In the genomic region with DNA sequence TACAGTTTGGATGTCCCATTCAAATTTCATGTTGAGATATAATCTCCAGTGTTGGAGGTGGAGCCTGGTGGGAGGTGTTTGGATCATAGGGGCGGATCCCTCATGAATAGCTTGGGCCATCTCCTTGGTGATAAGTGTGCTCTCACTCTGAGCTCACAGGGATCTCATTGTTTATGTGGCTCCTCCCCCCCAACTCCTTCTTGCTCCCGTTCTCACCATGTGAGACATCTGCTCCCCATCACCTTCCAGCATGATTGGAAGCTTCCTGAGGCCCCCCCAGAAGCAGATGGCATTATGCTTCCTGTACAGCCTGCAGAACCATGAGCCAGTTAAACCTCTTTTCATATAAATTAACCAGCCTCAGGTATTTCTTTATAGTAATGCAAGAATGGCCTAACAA, we compare ENCODE assay signal across 16 cellular contexts. TPM values are rescaled to one million over a fixed set of nuclear protein-coding genes. Genes with fewer than 3 reads are reported as not detected.
A peak's percentile ranks its signal among the peaks of the same experiment; 100 is the strongest.
DNase-seq lines count a peak whose midpoint lies in the region; ATAC-seq and TF ChIP-seq lines count a peak whose summit lies in the region.
"Had no signal": no experiment of that assay in that cellular context is flagged by ENCODE, and none has a peak within 500 bp of the region (broad histone marks: within the 10 kb centered on the region; RNA-seq: fewer than 3 reads in every experiment).

No MANE protein-coding gene starts in this region.

- intact Hi-C loops in dorsolateral prefrontal cortex (cut with DNase I), result loop anchor here (2.0 to 5.0 kb wide), 4 partner anchors 67 to 467 kb away; partner anchors contain the start of gene MFSD6 (in 2 of the 2)

- H3K27ac Mint-ChIP-seq in GM23338, result peak overlapping the region; percentile 75; the same call in 1 of the 2 replicates

- TF ChIP-seq CTCF in AG10803 (conservative IDR thresholded peaks at IDR 0.05; ENCODE audit: low read length) (no peak), GM23338 (conservative IDR thresholded peaks at IDR 0.05; ENCODE audit: low read depth in 2 of 2) (no peak), dorsolateral prefrontal cortex (IDR thresholded peaks at IDR 0.05 in 54 of 56, conservative IDR thresholded peaks at IDR 0.05 in 2 of 56; ENCODE audit: low read depth in 1 of 56, partially characterized antibody in 56 of 56) (no peak)

- H3K27ac ChIP-seq in GM23338 (ENCODE audit: low read depth) (no peak overlapping the region), dorsolateral prefrontal cortex (peak overlapping the region in 13 of 59 donors; percentile 6 to 95 (median 35))
- H3K27ac ChIP-seq: cardiac muscle cell, vagina had no signal

- ATAC-seq in GM23338 (peak; percentile 40), SK-N-SH treated with all-trans-retinoic acid at 6 μM for 48 hours (no peak), GM21723 (IDR thresholded peaks at IDR 0.05; ENCODE audit: unreplicated experiment) (no peak), GM19467 (IDR thresholded peaks at IDR 0.05; ENCODE audit: unreplicated experiment) (no peak)
- ATAC-seq: left cardiac atrium had no signal

- H3K9me3 Mint-ChIP-seq in GM23338, result no peaks in the 10 kb centered on the region; the same call in 2 of the 3 replicates
- H3K9me3 Mint-ChIP-seq: CD8-positive, alpha-beta memory T cell had no signal

- no peaks in the 10 kb centered on the region for H4K20me1 ChIP-seq in GM23338 (replicated peaks; ENCODE audit: insufficient read depth)

- H3K9me2 ChIP-seq in GM23338 (ENCODE audit: insufficient read depth), result no peaks in the 10 kb centered on the region

- peaks cover 17% of the 10 kb centered on the region for H3K27me3 Mint-ChIP-seq in GM23338 (ENCODE audit: insufficient read depth, low read depth, poor library complexity)
- H3K27me3 Mint-ChIP-seq: CD8-positive, alpha-beta memory T cell had no signal

- no peak overlapping the region for H2AFZ ChIP-seq in GM23338

- H3K4me1 Mint-ChIP-seq in GM23338, result peaks cover 23% of the 10 kb centered on the region

- H3K27me3 ChIP-seq in GM23338 (ENCODE audit: insufficient read depth) (peaks cover 21% of the 10 kb centered on the region), dorsolateral prefrontal cortex (no peaks in the 10 kb centered on the region)
- H3K27me3 ChIP-seq: vagina had no signal

- no peak overlapping the region for H3K4me2 ChIP-seq in GM23338

- H3K4me3 Mint-ChIP-seq in GM23338, result peak overlapping the region; percentile 41; the same call in 1 of the 3 replicates

- H3K36me3 Mint-ChIP-seq in GM23338 (ENCODE audit: low read depth), result no peaks in the 10 kb centered on the region

- no peaks in the 10 kb centered on the region for H3F3A ChIP-seq in GM23338 (replicated peaks; ENCODE audit: low read depth)

- H3K4me3 ChIP-seq in AG10803 (ENCODE audit: low read length) (no peak overlapping the region), GM23338 (no peak overlapping the region), dorsolateral prefrontal cortex (no peak overlapping the region)
- H3K4me3 ChIP-seq: cardiac muscle cell, vagina had no signal

- H3K36me3 ChIP-seq in GM23338 (ENCODE audit: insufficient read depth), result no peaks in the 10 kb centered on the region
- H3K36me3 ChIP-seq: cardiac muscle cell, vagina had no signal

- peaks cover 6% of the 10 kb centered on the region for H3K4me1 ChIP-seq in GM23338 (ENCODE audit: insufficient read depth)

- no peaks in the 10 kb centered on the region for H3K79me2 ChIP-seq in GM23338 (replicated peaks; ENCODE audit: insufficient read depth)

- DNase-seq in AG10803 (ENCODE audit: low read depth), result peak; percentile 9
- DNase-seq in GM23338 (ENCODE audit: low spot score), result peak; percentile 79
- peak; percentile 76 for DNase-seq in NCI-H748 treated with DMSO at 0.1 percent for 48 hours (lab: John Stamatoyannopoulos, UW)
- DNase-seq in erythroblast (lab: John Stamatoyannopoulos, UW), result peak; percentile 9 to 40
- no peak for DNase-seq in dorsolateral prefrontal cortex
- DNase-seq: activated CD4-positive, CD25-positive, alpha-beta regulatory T cell treated with anti-CD3 and anti-CD28 coated beads, Interleukin-2, amount 50 U/mL, for 72 hours; activated gamma-delta T cell; CD8-positive, alpha-beta memory T cell; left cardiac atrium; stimulated activated CD4-positive, alpha-beta T cell treated with anti-CD3 and anti-CD28 coated beads, Interleukin-12 subunit alpha, Interleukin-12 subunit beta, amount 100 ng/mL, for 4 hours; stimulated activated CD8-positive, alpha-beta memory T cell treated with anti-CD3 and anti-CD28 coated beads, Interleukin-4, amount 100 ng/mL, for 48 hours had no signal

- no peak for TF ChIP-seq POLR2A in erythroblast (IDR thresholded peaks at IDR 0.05; ENCODE audit: low read length)

TF ChIP-seq in GM23338, 12 proteins besides CTCF, POLR2A, EP300 and RAD21 (continues in another document):
- no peak for TF ChIP-seq ZNF114 (CRISPR knock-in tag; IDR thresholded peaks at IDR 0.05)

TF ChIP-seq in SK-N-SH treated with all-trans-retinoic acid at 6 μM for 48 hours, 23 proteins besides CTCF, POLR2A, EP300 and RAD21:
- no peak for TF ChIP-seq ZNF70 (CRISPR knock-in tag; IDR thresholded peaks at IDR 0.05)
- TF ChIP-seq ZNF8 (CRISPR knock-in tag; IDR thresholded peaks at IDR 0.05), result no peak
- no peak for TF ChIP-seq ZNF565 (CRISPR knock-in tag; conservative IDR thresholded peaks at IDR 0.05; ENCODE audit: low read depth)
- no peak for TF ChIP-seq PPARA (CRISPR knock-in tag; IDR thresholded peaks at IDR 0.05; ENCODE audit: borderline replicate concordance)
- no peak for TF ChIP-seq SNAI2 (CRISPR knock-in tag; IDR thresholded peaks at IDR 0.05)
- TF ChIP-seq ISL1 (CRISPR knock-in tag; IDR thresholded peaks at IDR 0.05), result no peak
- no peak for TF ChIP-seq ZFP3 (CRISPR knock-in tag; IDR thresholded peaks at IDR 0.05)

RNA-seq across cellular contexts. Expression of gene INPP1, which starts 3.0 kb away (rescaled TPM):
- 0.31 and 6.5 TPM in 2 replicates for total RNA-seq in GM23338 (2014; rRNA removed; shearing (Covaris generic))
- polyA plus RNA-seq in GM23338 (2016; fragmentation: Nextera tagmentation; extraction: Ambion mirVana), result 1.9 and 2.6 TPM in 2 replicates
- total RNA-seq in dorsolateral prefrontal cortex, result 10 to 100 TPM; 32.3 to 82.1 (median 48.4) TPM

RNA-seq across cellular contexts. Expression of gene HIBCH, which starts 20.7 kb away (rescaled TPM):
- 25.7 and 25.8 TPM in 2 replicates for total RNA-seq in GM23338 (2014; rRNA removed; shearing (Covaris generic))
- 37.7 and 42.3 TPM in 2 replicates for polyA plus RNA-seq in GM23338 (2016; fragmentation: Nextera tagmentation; extraction: Ambion mirVana)
- total RNA-seq in dorsolateral prefrontal cortex, result 100 to 1,000 TPM in 4 of 120 experiments, 10 to 100 TPM in 116; 29.2 to 189 (median 49.2) TPM

Comparison
In these comparisons a context has a peak if more than half of its experiments do, and no peak if none do; other contexts are left out.
1. DNase-seq: peak in AG10803 (single experiment), GM23338 (single experiment), NCI-H748 treated with DMSO at 0.1 percent for 48 hours (single experiment) and erythroblast (2 of 2); none in dorsolateral prefrontal cortex (0 of 10).